In genomic region chr2:118197011-118197695, GRCh38 we compare ENCODE assay signal across 10 cellular contexts.
DNase-seq lines count a peak whose midpoint lies in the region; ATAC-seq and TF ChIP-seq lines count a peak whose summit lies in the region.
"Had no signal": no experiment of that assay in that cellular context is flagged by ENCODE, and none has a peak within 500 bp of the region (broad histone marks: within the 10 kb centered on the region; RNA-seq: fewer than 3 reads in every experiment).

No MANE protein-coding gene starts in this region.

- TF ChIP-seq CTCF in choroid plexus epithelial cell (conservative IDR thresholded peaks at IDR 0.05; ENCODE audit: low read depth, low read length): no peak

- H3K4me3 ChIP-seq in choroid plexus epithelial cell (ENCODE audit: low read depth, low read length): no peak overlapping the region

- ATAC-seq in GM19035 (IDR thresholded peaks at IDR 0.05; ENCODE audit: unreplicated experiment) (peak; percentile 58), HG03469 (IDR thresholded peaks at IDR 0.05; ENCODE audit: unreplicated experiment) (peak; percentile 56)
- ATAC-seq: CD8-positive, alpha-beta T cell had no signal

- DNase-seq in AG08395 (ENCODE audit: low spot score) (peak; percentile 38), choroid plexus epithelial cell (ENCODE audit: low read depth) (peak; percentile 33), DMS153 (lab: John Stamatoyannopoulos, UW) (no peak), G401 (ENCODE audit: low spot score) (no peak), inferior parietal cortex (ENCODE audit: extremely low spot score) (no peak), epidermal melanocyte (ENCODE audit: insufficient read length, low spot score) (no peak)
- DNase-seq: CD8-positive, alpha-beta T cell; glutamatergic neuron had no signal

- in situ Hi-C loops in G401 (cut with HindIII; ENCODE audit: low sequenced_read_pairs): no loop called here

Comparison
In these comparisons a context has a peak if more than half of its experiments do, and no peak if none do; other contexts are left out.
1. DNase-seq: peak in AG08395 (single experiment) and choroid plexus epithelial cell (single experiment); none in DMS153 (single experiment), G401 (single experiment), inferior parietal cortex (single experiment) and epidermal melanocyte (single experiment).